ENCODE assay signal across 11 cellular contexts in the genomic region with DNA sequence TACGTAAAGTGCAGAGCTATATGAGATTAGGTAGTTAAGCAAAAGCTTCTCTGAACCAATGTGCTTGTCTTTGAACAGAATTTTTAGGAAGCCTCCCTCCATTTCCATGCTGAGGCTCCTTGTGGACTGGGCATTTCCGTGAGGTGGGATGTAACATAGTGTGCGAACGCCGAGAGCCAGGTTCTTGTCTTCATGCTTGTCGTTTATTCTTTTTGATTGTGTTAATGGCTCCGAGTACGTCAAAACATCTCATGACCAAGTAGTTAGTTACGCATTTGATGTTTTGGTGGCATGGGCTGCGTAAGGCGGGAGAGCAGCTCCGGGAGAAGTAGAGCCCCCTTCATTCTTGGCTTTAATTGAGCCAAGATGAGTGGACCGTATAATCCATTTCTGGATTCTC. TPM values are rescaled to one million over a fixed set of nuclear protein-coding genes. Genes with fewer than 3 reads are reported as not detected.
A peak's percentile ranks its signal among the peaks of the same experiment; 100 is the strongest.
DNase-seq lines count a peak whose midpoint lies in the region; ATAC-seq and TF ChIP-seq lines count a peak whose summit lies in the region.
"Had no signal": no experiment of that assay in that cellular context is flagged by ENCODE, and none has a peak within 500 bp of the region (broad histone marks: within the 10 kb centered on the region; RNA-seq: fewer than 3 reads in every experiment).

No MANE protein-coding gene starts in this region.

- H3K9me3 ChIP-seq in BLaER1, result peaks cover 14% of the 10 kb centered on the region; the same call in 1 of the 2 replicates
- H3K9me3 ChIP-seq in psoas muscle, result no peaks in the 10 kb centered on the region

- H3K4me1 Mint-ChIP-seq in WTC11, result peaks cover 32% of the 10 kb centered on the region

- H3K27ac Mint-ChIP-seq in WTC11, result peak overlapping the region; percentile 83; the same call in 1 of the 2 replicates
- H3K27ac Mint-ChIP-seq: T-helper 1 cell treated with Interleukin-12 subunit alpha and Interleukin-12 subunit beta and Interleukin-4 antibody, amounts not matched to agents 30 μg/mL and 1 μg/mL, for 36 hours had no signal

- POLR2A ChIA-PET in WTC11 (lab: Charles Lee), result no interaction called here

- no peak for DNase-seq in WTC11 (ENCODE audit: low spot score)
- no peak for DNase-seq in Right ventricle myocardium superior
- no peak for DNase-seq in psoas muscle
- no peak for DNase-seq in NCI-H187 (lab: John Stamatoyannopoulos, UW)
- DNase-seq in EL, result no peak
- DNase-seq in GOT3 (lab: John Stamatoyannopoulos, UW), result no peak
- DNase-seq: activated effector memory CD4-positive, alpha-beta T cell treated with anti-CD3 and anti-CD28 coated beads, Interleukin-2, amount 50 U/mL, for 16 hours had no signal

- peaks cover 97% of the 10 kb centered on the region for H3K4me1 ChIP-seq in BLaER1
- H3K4me1 ChIP-seq in psoas muscle, result peaks cover 46% of the 10 kb centered on the region

- no peak overlapping the region for H3K4me3 Mint-ChIP-seq in WTC11

- peak overlapping the region; percentile 84; the same call in 1 of the 2 replicates for H3K9ac ChIP-seq in BLaER1

- H3K27me3 ChIP-seq in BLaER1 (no peaks in the 10 kb centered on the region), psoas muscle (ENCODE audit: insufficient read depth in 3 of 3, low read length in 2 of 3) (no peaks in the 10 kb centered on the region)

- TF ChIP-seq CTCF in WTC11 (IDR thresholded peaks at IDR 0.05) (no peak), psoas muscle (IDR thresholded peaks at IDR 0.05) (no peak)

- intact Hi-C loops in Right ventricle myocardium superior (cut with DNase I), result no loop called here
- intact Hi-C loops in psoas muscle (cut with DNase I), result no loop called here

- H3K9me3 Mint-ChIP-seq in WTC11, result no peaks in the 10 kb centered on the region
- H3K9me3 Mint-ChIP-seq: T-helper 1 cell treated with Interleukin-12 subunit alpha and Interleukin-12 subunit beta and Interleukin-4 antibody, amounts not matched to agents 30 μg/mL and 1 μg/mL, for 36 hours had no signal

- H3K4me2 ChIP-seq in BLaER1, result peak overlapping the region; percentile 96

- peaks cover 6% of the 10 kb centered on the region for H3K36me3 Mint-ChIP-seq in WTC11

- WGBS in psoas muscle, 3 donors, result 60 to 75% (median 61%) methylated on average over 13 of the region's 13 CpGs

- H3K36me3 ChIP-seq in BLaER1, result peaks cover 57% of the 10 kb centered on the region
- peaks cover 2 to 22% of the 10 kb centered on the region in 2 donors for H3K36me3 ChIP-seq in psoas muscle (ENCODE audit: insufficient read depth in 1 of 2, low read depth in 1 of 2)

- H3K27ac ChIP-seq in BLaER1 (peak overlapping the region; percentile 88), psoas muscle (peak overlapping the region; percentile 68)
- H3K27ac ChIP-seq: epithelial cell of prostate had no signal

- CTCF ChIA-PET in WTC11 (lab: Charles Lee), result no interaction called here

- H3K4me3 ChIP-seq in BLaER1 (peak overlapping the region; percentile 57; the same call in 1 of the 2 replicates), psoas muscle (peak overlapping the region; percentile 21)

- H4K20me1 ChIP-seq in BLaER1, result peaks cover 100% of the 10 kb centered on the region

- no peaks in the 10 kb centered on the region for H3K27me3 Mint-ChIP-seq in WTC11 (ENCODE audit: low read depth)

- ATAC-seq in WTC11 (no peak), Right ventricle myocardium superior (ENCODE audit: poor library complexity) (peak; percentile 1), psoas muscle (peak in 3 of 4 donors; percentile 11 to 21 (median 12)), HG03139 (IDR thresholded peaks at IDR 0.05; ENCODE audit: unreplicated experiment) (no peak)

TF ChIP-seq in WTC11, 78 proteins besides CTCF, POLR2A, EP300 and RAD21:
- no peak for TF ChIP-seq FOXK1 (CRISPR knock-in tag; IDR thresholded peaks at IDR 0.05)
TF ChIP-seq in WTC11: peak in this region for 0.

RNA-seq across cellular contexts. Expression of a gene that starts 32.9 kb away (rescaled TPM):
- total RNA-seq in WTC11 (2021) (30.6 to 41.4 TPM (median 31.9 TPM) in 3 replicates), Right ventricle myocardium superior (27.2 TPM), psoas muscle (100 to 1,000 TPM in 3 of 4 donors, 10 to 100 TPM in 1; 77.9 to 365 (median 244) TPM)
- 100 to 1,000 TPM in 1 of 3 donors, 10 to 100 TPM in 2; 59.4 to 310 (median 59.6) TPM for polyA plus RNA-seq in psoas muscle

Comparison
In these comparisons a context has a peak if more than half of its experiments do, and no peak if none do; other contexts are left out.
1. ATAC-seq: peak in Right ventricle myocardium superior (single experiment) and psoas muscle (3 of 4); none in WTC11 (single experiment) and HG03139 (single experiment).